In genomic region chr2:234488913-234489451, GRCh38 we compare ENCODE assay signal across 8 cellular contexts. TPM values are rescaled to one million over a fixed set of nuclear protein-coding genes. Genes with fewer than 3 reads are reported as not detected.
A peak's percentile ranks its signal among the peaks of the same experiment; 100 is the strongest.
DNase-seq lines count a peak whose midpoint lies in the region; ATAC-seq and TF ChIP-seq lines count a peak whose summit lies in the region.

No MANE protein-coding gene starts in this region.

- peaks cover 16% of the 10 kb centered on the region for H3K4me1 Mint-ChIP-seq in mesothelial cell of epicardium

- no peak for TF ChIP-seq CTCF in mesothelial cell of epicardium (IDR thresholded peaks at IDR 0.05; ENCODE audit: unreplicated experiment)

- H3K27ac ChIP-seq in skin epidermis, result peak overlapping the region in 11 of 21 experiments; percentile 14 to 98 (median 88)

- no peaks in the 10 kb centered on the region for H3K27me3 Mint-ChIP-seq in mesothelial cell of epicardium (ENCODE audit: low read depth)

- peak; percentile 48 for DNase-seq in activated T-cell treated with anti-CD3 and anti-CD28 coated beads for 1 hour (ENCODE audit: low read depth)
- no peak for DNase-seq in superior temporal gyrus (ENCODE audit: extremely low spot score)
- no peak for DNase-seq in mesothelial cell of epicardium (ENCODE audit: low spot score in 2 of 2, unreplicated experiment in 2 of 2)
- DNase-seq in HCEC 1CT, result no peak

- ATAC-seq in GM19025 (IDR thresholded peaks at IDR 0.05; ENCODE audit: low read depth, unreplicated experiment), result peak; percentile 72
- peak; percentile 62 for ATAC-seq in HG03159 (IDR thresholded peaks at IDR 0.05; ENCODE audit: unreplicated experiment)
- no peak for ATAC-seq in GM19328 (IDR thresholded peaks at IDR 0.05; ENCODE audit: unreplicated experiment)

- no peaks in the 10 kb centered on the region for H3K36me3 Mint-ChIP-seq in mesothelial cell of epicardium

- no peak overlapping the region for H3K4me3 Mint-ChIP-seq in mesothelial cell of epicardium

- H3K4me3 ChIP-seq in skin epidermis, result no peak overlapping the region

- no peaks in the 10 kb centered on the region for H3K9me3 Mint-ChIP-seq in mesothelial cell of epicardium

- no peak overlapping the region for H3K27ac Mint-ChIP-seq in mesothelial cell of epicardium

RNA-seq across cellular contexts. Expression of gene ARL4C, which starts 7.9 kb away (rescaled TPM):
- 18.4 to 21.4 TPM (median 20.7 TPM) in 3 replicates for total RNA-seq in mesothelial cell of epicardium
